Comparison of ENCODE assay signal across 27 cellular contexts in genomic region chr17:14356043-14356637, GRCh38.
"Had no signal": no experiment of that assay in that cellular context is flagged by ENCODE, and none has a peak within 500 bp of the region (broad histone marks: within the 10 kb centered on the region; RNA-seq: fewer than 3 reads in every experiment).

No MANE protein-coding gene starts in this region.

- H3K9me3 Mint-ChIP-seq: activated B cell treated with CpG ODN at 0.5 μM for 24 hours; activated CD4-positive, alpha-beta memory T cell treated with anti-CD3 and anti-CD28 coated beads, Interleukin-2, amount 10 ng/mL, durations not matched to agents 7 days and 5 days; activated T-helper 1 cell treated with anti-CD3 and anti-CD28 coated beads, Interleukin-12 subunit alpha, Interleukin-12 subunit beta, Interleukin-2, Interleukin-4 antibody, amounts not matched to agents 30 ng/mL and 10 ng/mL and 1 ng/mL, durations not matched to agents 14 hours and 24 hours and 36 hours; effector memory CD8-positive, alpha-beta T cell; memory B cell had no signal

- H3K4me3 ChIP-seq: adrenal gland, ascending aorta, colonic mucosa, dorsolateral prefrontal cortex, esophagus squamous epithelium, heart left ventricle, mucosa of descending colon, thoracic aorta, upper lobe of left lung had no signal

- H3K36me3 ChIP-seq: adrenal gland, ascending aorta, brain microvascular endothelial cell, colonic mucosa, esophagus squamous epithelium, heart left ventricle, thoracic aorta, upper lobe of left lung had no signal

- H2AFZ ChIP-seq: parathyroid adenoma had no signal

- H3K4me1 ChIP-seq: adrenal gland, ascending aorta, colonic mucosa, parathyroid adenoma had no signal

- H3K27me3 Mint-ChIP-seq: activated CD4-positive, alpha-beta memory T cell treated with anti-CD3 and anti-CD28 coated beads, Interleukin-2, amount 10 ng/mL, durations not matched to agents 7 days and 5 days; activated naive CD8-positive, alpha-beta T cell; effector memory CD8-positive, alpha-beta T cell had no signal

- H3K4me3 Mint-ChIP-seq: activated B cell treated with CpG ODN at 0.5 μM for 24 hours; activated CD4-positive, alpha-beta memory T cell treated with anti-CD3 and anti-CD28 coated beads, Interleukin-2, amount 10 ng/mL, durations not matched to agents 7 days and 5 days; activated naive CD8-positive, alpha-beta T cell; activated T-helper 1 cell treated with anti-CD3 and anti-CD28 coated beads, Interleukin-12 subunit alpha, Interleukin-12 subunit beta, Interleukin-2, Interleukin-4 antibody, amounts not matched to agents 30 ng/mL and 10 ng/mL and 1 ng/mL, durations not matched to agents 14 hours and 24 hours and 36 hours; effector memory CD8-positive, alpha-beta T cell; memory B cell; nephron progenitor cell had no signal

- DNase-seq: activated B cell treated with CpG ODN at 0.5 μM for 24 hours; activated CD4-positive, alpha-beta memory T cell treated with anti-CD3 and anti-CD28 coated beads, Interleukin-2, amount 10 ng/mL, durations not matched to agents 7 days and 5 days; activated CD4-positive, alpha-beta T cell treated with anti-CD3 and anti-CD28 coated beads for 4 hours; activated gamma-delta T cell treated with Interleukin-2 at 50 U/mL for 16 hours; adrenal gland; brain microvascular endothelial cell; central memory CD4-positive, alpha-beta T cell; colonic mucosa; dorsolateral prefrontal cortex; effector memory CD8-positive, alpha-beta T cell; esophagus squamous epithelium; heart left ventricle; left colon; mucosa of descending colon; nephron progenitor cell; nucleus accumbens; right cardiac atrium; stimulated activated CD4-positive, alpha-beta T cell treated with anti-CD3 and anti-CD28 coated beads, Interleukin-4, amount 100 ng/mL, for 24 hours; stimulated activated naive CD4-positive, alpha-beta T cell treated with Interleukin-2 at 50 U/mL for 16 hours; T-helper 9 cell; upper lobe of left lung had no signal

- H3K27ac ChIP-seq: adrenal gland, ascending aorta, brain microvascular endothelial cell, colonic mucosa, dorsolateral prefrontal cortex, esophagus squamous epithelium, heart left ventricle, parathyroid adenoma, thoracic aorta, upper lobe of left lung had no signal

- H3K9me3 ChIP-seq: adrenal gland, ascending aorta, colonic mucosa, esophagus squamous epithelium, heart left ventricle, mucosa of descending colon, thoracic aorta, upper lobe of left lung had no signal

- H3K36me3 Mint-ChIP-seq: activated naive CD8-positive, alpha-beta T cell; memory B cell had no signal

- H3K79me2 ChIP-seq: parathyroid adenoma had no signal

- H3K27ac Mint-ChIP-seq: activated B cell treated with CpG ODN at 0.5 μM for 24 hours; activated CD4-positive, alpha-beta memory T cell treated with anti-CD3 and anti-CD28 coated beads, Interleukin-2, amount 10 ng/mL, durations not matched to agents 7 days and 5 days; activated naive CD8-positive, alpha-beta T cell; activated T-helper 1 cell treated with anti-CD3 and anti-CD28 coated beads, Interleukin-12 subunit alpha, Interleukin-12 subunit beta, Interleukin-2, Interleukin-4 antibody, amounts not matched to agents 30 ng/mL and 10 ng/mL and 1 ng/mL, durations not matched to agents 14 hours and 24 hours and 36 hours; effector memory CD8-positive, alpha-beta T cell; memory B cell; nephron progenitor cell had no signal
